In the genomic region with DNA sequence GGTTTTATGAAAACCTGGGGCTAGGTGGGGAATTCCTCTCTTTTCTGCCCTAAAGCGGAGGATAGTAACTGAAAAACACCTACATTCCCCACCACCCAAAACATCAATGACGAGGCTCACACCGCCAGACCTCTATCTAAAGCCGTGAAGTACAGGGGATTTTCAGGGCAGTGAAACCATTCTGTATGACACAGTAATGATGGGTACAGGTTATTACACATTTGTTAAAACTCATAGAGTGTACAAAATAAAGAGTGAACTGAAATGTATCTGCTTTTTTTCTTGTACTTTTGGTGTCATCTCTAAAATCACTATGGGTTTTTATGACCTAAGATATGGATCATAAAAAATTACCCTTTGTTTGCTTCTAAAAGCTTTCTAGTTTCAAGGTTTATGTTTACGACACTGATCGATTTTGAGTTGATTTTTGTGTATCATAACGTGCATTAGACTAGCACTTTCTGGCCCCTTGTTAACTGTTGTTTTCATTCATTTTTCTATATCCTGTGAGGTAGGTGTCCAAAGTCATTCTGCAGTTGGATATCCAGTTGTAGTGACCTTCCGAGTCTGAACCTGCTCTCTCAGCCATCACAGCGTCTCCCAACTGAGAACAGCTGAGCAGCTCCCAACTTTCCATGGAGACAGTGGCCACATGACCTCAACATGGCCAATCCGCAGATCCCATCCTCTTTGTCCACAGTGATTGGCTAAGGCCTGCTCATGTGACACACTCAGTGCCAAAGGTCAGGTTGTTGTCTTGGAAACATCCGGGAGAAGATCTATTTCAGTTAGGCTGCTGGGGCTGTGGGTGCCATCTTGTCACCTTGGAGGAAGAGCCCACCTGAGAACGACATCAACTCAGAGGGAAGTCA, we compare ENCODE assay signal across 14 cellular contexts.
DNase-seq lines count a peak whose midpoint lies in the region; ATAC-seq lines count a peak whose summit lies in the region.
"Had no signal": no experiment of that assay in that cellular context is flagged by ENCODE, and none has a peak within 500 bp of the region (broad histone marks: within the 10 kb centered on the region; RNA-seq: fewer than 3 reads in every experiment).

No MANE protein-coding gene starts in this region.

- H3K27ac Mint-ChIP-seq in T-helper 1 cell treated with Interleukin-12 subunit alpha and Interleukin-12 subunit beta and Interleukin-4 antibody, amounts not matched to agents 30 μg/mL and 1 μg/mL, for 36 hours: peak overlapping the region; percentile 55
- peak overlapping the region; percentile 35 for H3K27ac Mint-ChIP-seq in activated naive CD8-positive, alpha-beta T cell treated with anti-CD3 and anti-CD28 coated beads, Interleukin-2, amount 50 U/mL, for 24 hours
- H3K27ac Mint-ChIP-seq: CD14-positive monocyte had no signal

- DNase-seq in T-helper 1 cell: no peak
- peak; percentile 28 to 31 for DNase-seq in stimulated activated CD4-positive, alpha-beta T cell treated with anti-CD3 and anti-CD28 coated beads, Interleukin-2, amount 100 ng/mL, for 24 hours
- no peak for DNase-seq in stimulated activated CD4-positive, alpha-beta T cell treated with anti-CD3 and anti-CD28 coated beads, Interleukin-2, amount 100 ng/mL, for 48 hours
- DNase-seq in activated naive CD8-positive, alpha-beta T cell treated with anti-CD3 and anti-CD28 coated beads, Interleukin-2, amount 50 U/mL, for 24 hours: no peak
- DNase-seq in cerebellar nuclear complex (lab: John Stamatoyannopoulos, UW): no peak
- DNase-seq: DND-41, heart left ventricle, NCI-H1436, NCI-H226, pancreas had no signal

- H3K4me1 Mint-ChIP-seq in T-helper 1 cell treated with Interleukin-12 subunit alpha and Interleukin-12 subunit beta and Interleukin-4 antibody, amounts not matched to agents 30 μg/mL and 1 μg/mL, for 36 hours (ENCODE audit: low read depth): peaks cover 27% of the 10 kb centered on the region
- peaks cover 50% of the 10 kb centered on the region for H3K4me1 Mint-ChIP-seq in activated naive CD8-positive, alpha-beta T cell treated with anti-CD3 and anti-CD28 coated beads, Interleukin-2, amount 50 U/mL, for 24 hours

- no peaks in the 10 kb centered on the region for H3K27me3 Mint-ChIP-seq in T-helper 1 cell treated with Interleukin-12 subunit alpha and Interleukin-12 subunit beta and Interleukin-4 antibody, amounts not matched to agents 30 μg/mL and 1 μg/mL, for 36 hours (ENCODE audit: low read depth)
- no peaks in the 10 kb centered on the region for H3K27me3 Mint-ChIP-seq in activated naive CD8-positive, alpha-beta T cell treated with anti-CD3 and anti-CD28 coated beads, Interleukin-2, amount 50 U/mL, for 24 hours

- peaks cover 4% of the 10 kb centered on the region for H3K36me3 Mint-ChIP-seq in T-helper 1 cell treated with Interleukin-12 subunit alpha and Interleukin-12 subunit beta and Interleukin-4 antibody, amounts not matched to agents 30 μg/mL and 1 μg/mL, for 36 hours (ENCODE audit: low read depth)
- H3K36me3 Mint-ChIP-seq in activated naive CD8-positive, alpha-beta T cell treated with anti-CD3 and anti-CD28 coated beads, Interleukin-2, amount 50 U/mL, for 24 hours (ENCODE audit: low read depth): no peaks in the 10 kb centered on the region
- H3K36me3 Mint-ChIP-seq: CD14-positive monocyte had no signal

- ATAC-seq in activated naive CD8-positive, alpha-beta T cell treated with anti-CD3 and anti-CD28 coated beads, Interleukin-2, amount 50 U/mL, for 24 hours: peak; percentile 87
- ATAC-seq in HG03097 (IDR thresholded peaks at IDR 0.05; ENCODE audit: low FRiP score, unreplicated experiment): no peak
- no peak for ATAC-seq in HG02678 (IDR thresholded peaks at IDR 0.05; ENCODE audit: unreplicated experiment)
- ATAC-seq: heart left ventricle, pancreas had no signal

- peaks cover 7% of the 10 kb centered on the region for H3K9me3 Mint-ChIP-seq in T-helper 1 cell treated with Interleukin-12 subunit alpha and Interleukin-12 subunit beta and Interleukin-4 antibody, amounts not matched to agents 30 μg/mL and 1 μg/mL, for 36 hours
- no peaks in the 10 kb centered on the region for H3K9me3 Mint-ChIP-seq in activated naive CD8-positive, alpha-beta T cell treated with anti-CD3 and anti-CD28 coated beads, Interleukin-2, amount 50 U/mL, for 24 hours

- H3K4me3 Mint-ChIP-seq in T-helper 1 cell treated with Interleukin-12 subunit alpha and Interleukin-12 subunit beta and Interleukin-4 antibody, amounts not matched to agents 30 μg/mL and 1 μg/mL, for 36 hours: no peak overlapping the region
- no peak overlapping the region for H3K4me3 Mint-ChIP-seq in activated naive CD8-positive, alpha-beta T cell treated with anti-CD3 and anti-CD28 coated beads, Interleukin-2, amount 50 U/mL, for 24 hours
- H3K4me3 Mint-ChIP-seq: CD14-positive monocyte had no signal

Comparison
In these comparisons a context has a peak if more than half of its experiments do, and no peak if none do; other contexts are left out.
1. DNase-seq: peak in stimulated activated CD4-positive, alpha-beta T cell treated with anti-CD3 and anti-CD28 coated beads, Interleukin-2, amount 100 ng/mL, for 24 hours (2 of 2); none in T-helper 1 cell (0 of 5), stimulated activated CD4-positive, alpha-beta T cell treated with anti-CD3 and anti-CD28 coated beads, Interleukin-2, amount 100 ng/mL, for 48 hours (0 of 2), activated naive CD8-positive, alpha-beta T cell treated with anti-CD3 and anti-CD28 coated beads, Interleukin-2, amount 50 U/mL, for 24 hours (single experiment) and cerebellar nuclear complex (0 of 2).